In genomic region chr11:76380977-76381719, GRCh38 we compare ENCODE assay signal across 8 cellular contexts. TPM values are rescaled to one million over a fixed set of nuclear protein-coding genes. Genes with fewer than 3 reads are reported as not detected.
DNase-seq lines count a peak whose midpoint lies in the region; ATAC-seq and TF ChIP-seq lines count a peak whose summit lies in the region.

Gene GVQW3 (plus strand): TSS chr11:76381323. CDS start chr11:76381829, 506 bp downstream.
Gene THAP12 (minus strand): TSS chr11:76381132. CDS start chr11:76380836, 296 bp downstream.

- H3K27me3 ChIP-seq in IMR-90 (ENCODE audit: control insufficient read depth, insufficient read depth, low read length) (no peaks in the 10 kb centered on the region), OCI-LY3 (ENCODE audit: low read depth, low read length) (peaks cover 37% of the 10 kb centered on the region), mucosa of stomach (ENCODE audit: control insufficient read depth, insufficient read depth, low read length) (no peaks in the 10 kb centered on the region)

- H3K27ac ChIP-seq in IMR-90 (ENCODE audit: insufficient read depth, low read length) (peak within 1 kb of the TSS; percentile 73), OCI-LY3 (ENCODE audit: low read length) (peak within 1 kb of the TSS; percentile 4; the same call in 1 of the 2 replicates)

- H3K4me1 ChIP-seq in IMR-90 (ENCODE audit: control insufficient read depth, insufficient read depth, low read length) = peaks cover 8% of the 10 kb centered on the region
- H3K4me1 ChIP-seq in OCI-LY3 (ENCODE audit: low read length) = peaks cover 40% of the 10 kb centered on the region
- H3K4me1 ChIP-seq in mucosa of stomach (ENCODE audit: control insufficient read depth, insufficient read depth, low read length) = peaks cover 21% of the 10 kb centered on the region

- H3K36me3 ChIP-seq in IMR-90 (ENCODE audit: control insufficient read depth, insufficient read depth, low read length) (0 out of 2 replicates have a peak, but pooled peaks cover 2% of the 10 kb centered on the region), OCI-LY3 (replicated peaks; ENCODE audit: low read depth, low read length) (no peaks in the 10 kb centered on the region), mucosa of stomach (ENCODE audit: control insufficient read depth, insufficient read depth, low read length) (no peaks in the 10 kb centered on the region)

- dilution Hi-C loops in IMR-90 (cut with HindIII; ENCODE audit: low sequenced_read_pairs, unreplicated experiment) = no loop called here

- no peak within 1 kb of the TSS for H2BK120ac ChIP-seq in IMR-90 (ENCODE audit: low read depth, low read length)

- no peak within 1 kb of the TSS for H2BK15ac ChIP-seq in IMR-90 (ENCODE audit: low read depth, low read length)

- peak within 1 kb of the TSS; percentile 1 for H2AK9ac ChIP-seq in IMR-90 (replicated peaks; ENCODE audit: low read depth, low read length, poor library complexity)

- TF ChIP-seq POLR2A in IMR-90 (IDR thresholded peaks at IDR 0.05; ENCODE audit: low read depth, low read length) (peak; percentile 39; the same call in 1 of the 2 replicates), erythroblast (IDR thresholded peaks at IDR 0.05; ENCODE audit: low read length) (peak; percentile 53)

- H2BK20ac ChIP-seq in IMR-90 (ENCODE audit: low read depth, low read length) = no peak within 1 kb of the TSS

- peak within 1 kb of the TSS; percentile 74 for H3K14ac ChIP-seq in IMR-90 (replicated peaks; ENCODE audit: low read depth, low read length)

- H4K5ac ChIP-seq in IMR-90 (ENCODE audit: low read depth, low read length) = peak within 1 kb of the TSS; percentile 61

- H3K79me2 ChIP-seq in OCI-LY3 (ENCODE audit: low read length) = peaks cover 40% of the 10 kb centered on the region

- peak within 1 kb of the TSS; percentile 100 for H3K4me2 ChIP-seq in IMR-90 (ENCODE audit: low read depth, low read length)
- H3K4me2 ChIP-seq in OCI-LY3 (ENCODE audit: low read length) = peak within 1 kb of the TSS; percentile 90

- WGBS in IMR-90 (ENCODE audit: extremely low coverage in 2 of 2, insufficient read length in 1 of 2), 2 experiments = 2% methylated on average over 41 of the region's 69 CpGs; no CpG with 5 or more reads in 1 of the 2 experiments

- H3K9me3 ChIP-seq in IMR-90 (ENCODE audit: control insufficient read depth, insufficient read depth, low read length) (no peaks in the 10 kb centered on the region), OCI-LY3 (ENCODE audit: insufficient read depth, low read length) (no peaks in the 10 kb centered on the region), mucosa of stomach (ENCODE audit: control insufficient read depth, low read length) (no peaks in the 10 kb centered on the region)

- TF ChIP-seq CTCF in IMR-90 (conservative IDR thresholded peaks at IDR 0.05; ENCODE audit: low read depth, low read length) (no peak; the same call in 1 of the 2 replicates), OCI-LY3 (IDR thresholded peaks at IDR 0.05; ENCODE audit: low read depth, low read length) (peak; percentile 40)

- H3K56ac ChIP-seq in IMR-90 (ENCODE audit: extremely low read depth, insufficient read depth, low read length) = peak within 1 kb of the TSS; percentile 40

- H3K79me1 ChIP-seq in IMR-90 (ENCODE audit: low read depth in 1 of 2, low read length in 2 of 2) = peaks cover 19 to 54% of the 10 kb centered on the region in 2 experiments

- intact Hi-C loops in IMR-90 (cut with micrococcal nuclease) = loop anchor here (5.0 to 10.0 kb wide), 3 partner anchors 61 to 294 kb away; partner anchors contain the start of gene LRRC32

- DNase-seq in DMS53 (lab: John Stamatoyannopoulos, UW) (peak; percentile 100), IMR-90 (peak; percentile 97), activated T-cell treated with anti-CD3 and anti-CD28 coated beads for 4 hours (peak; percentile 95), erythroblast (lab: John Stamatoyannopoulos, UW) (peak; percentile 98 to 100)
- peak; percentile 95 for DNase-seq in stimulated activated CD8-positive, alpha-beta memory T cell treated with anti-CD3 and anti-CD28 coated beads, Interleukin-4, amount 100 ng/mL, for 48 hours

- no peak within 1 kb of the TSS for H4K91ac ChIP-seq in IMR-90 (ENCODE audit: insufficient read depth, low read depth, low read length)

- TF ChIP-seq RAD21 in IMR-90 (IDR thresholded peaks at IDR 0.05; ENCODE audit: low read length) = no peak

- BruUV-seq in IMR-90 (replicated peaks; lab: Mats Ljungman, UMichigan) = no TSS peak

- H2BK5ac ChIP-seq in IMR-90 (ENCODE audit: low read depth, low read length, poor library complexity, severe bottlenecking) = peak within 1 kb of the TSS; percentile 55

- in situ Hi-C loops in IMR-90 (cut with MboI; ENCODE audit: low sequenced_read_pairs) = no loop called here

- POLR2A ChIA-PET in IMR-90 (lab: Charles Lee; ENCODE audit: unreplicated experiment) = no interaction called here

- peak; percentile 75 for ATAC-seq in GM21529 (IDR thresholded peaks at IDR 0.05; ENCODE audit: unreplicated experiment)
- peak; percentile 95 for ATAC-seq in IMR-90 (ENCODE audit: low read depth)

- peak within 1 kb of the TSS; percentile 71 for H3K23ac ChIP-seq in IMR-90 (ENCODE audit: low read depth, low read length)

- H2AK5ac ChIP-seq in IMR-90 (ENCODE audit: low read depth, low read length) = no peak within 1 kb of the TSS

- H3K4me3 ChIP-seq in IMR-90 (ENCODE audit: insufficient read depth, low read depth, low read length) (peak within 1 kb of the TSS; percentile 99), OCI-LY3 (ENCODE audit: low read length) (peak within 1 kb of the TSS; percentile 83), mucosa of stomach (ENCODE audit: low read length) (peak within 1 kb of the TSS; percentile 32)

- peak within 1 kb of the TSS; percentile 95 for H2AFZ ChIP-seq in IMR-90 (replicated peaks; ENCODE audit: low read length, poor library complexity)
- H2AFZ ChIP-seq in OCI-LY3 (ENCODE audit: low read depth, low read length) = peak within 1 kb of the TSS; percentile 81

- H3K9me1 ChIP-seq in IMR-90 (ENCODE audit: insufficient read depth, low read length) = peaks cover 11% of the 10 kb centered on the region

- H3K18ac ChIP-seq in IMR-90 (ENCODE audit: low read depth, low read length) = peak within 1 kb of the TSS; percentile 16

- H4K20me1 ChIP-seq in IMR-90 (ENCODE audit: insufficient read depth, low read length) = peaks cover 22% of the 10 kb centered on the region; the same call in 1 of the 2 replicates
- H4K20me1 ChIP-seq in OCI-LY3 (ENCODE audit: insufficient read depth, low read length) = peaks cover 41% of the 10 kb centered on the region

- H3K9ac ChIP-seq in IMR-90 (ENCODE audit: low read depth, low read length) (peak within 1 kb of the TSS; percentile 93), OCI-LY3 (ENCODE audit: low read length) (peak within 1 kb of the TSS; percentile 76), mucosa of stomach (ENCODE audit: low read length) (peak within 1 kb of the TSS; percentile 45)

- CTCF ChIA-PET in IMR-90 (lab: Yijun Ruan, JAX) = interaction anchor here (1.1 kb wide), 1 partner anchor 9 kb away, joined by 3 read pairs; no protein-coding TSS in a partner anchor

- peak within 1 kb of the TSS; percentile 21 to 90; a peak in 3 of 4 replicates for H4K8ac ChIP-seq in IMR-90 (ENCODE audit: low read depth in 2 of 2, low read length in 2 of 2)

- H3K4ac ChIP-seq in IMR-90 (ENCODE audit: low read depth, low read length) = peak within 1 kb of the TSS; percentile 57

TF ChIP-seq in IMR-90, 13 proteins besides CTCF, POLR2A, EP300 and RAD21:
- TF ChIP-seq MXI1 (IDR thresholded peaks at IDR 0.05; ENCODE audit: borderline replicate concordance, low read depth, low read length) = peak; percentile 81; the same call in 1 of the 2 replicates
- TF ChIP-seq, protein P1, sequence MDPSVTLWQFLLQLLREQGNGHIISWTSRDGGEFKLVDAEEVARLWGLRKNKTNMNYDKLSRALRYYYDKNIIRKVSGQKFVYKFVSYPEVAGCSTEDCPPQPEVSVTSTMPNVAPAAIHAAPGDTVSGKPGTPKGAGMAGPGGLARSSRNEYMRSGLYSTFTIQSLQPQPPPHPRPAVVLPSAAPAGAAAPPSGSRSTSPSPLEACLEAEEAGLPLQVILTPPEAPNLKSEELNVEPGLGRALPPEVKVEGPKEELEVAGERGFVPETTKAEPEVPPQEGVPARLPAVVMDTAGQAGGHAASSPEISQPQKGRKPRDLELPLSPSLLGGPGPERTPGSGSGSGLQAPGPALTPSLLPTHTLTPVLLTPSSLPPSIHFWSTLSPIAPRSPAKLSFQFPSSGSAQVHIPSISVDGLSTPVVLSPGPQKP (IDR thresholded peaks at IDR 0.05; ENCODE audit: borderline replicate concordance, low read depth, low read length) = no peak
- no peak for TF ChIP-seq RCOR1 (IDR thresholded peaks at IDR 0.05; ENCODE audit: insufficient replicate concordance, low read length)
- no peak for TF ChIP-seq USF2 (IDR thresholded peaks at IDR 0.05; ENCODE audit: low read depth, low read length)
- peak; percentile 98 for TF ChIP-seq MAZ (IDR thresholded peaks at IDR 0.05; ENCODE audit: borderline replicate concordance, low read depth, low read length)
- no peak for TF ChIP-seq RFX5 (IDR thresholded peaks at IDR 0.05; ENCODE audit: low read depth, low read length)
- TF ChIP-seq CEBPB (IDR thresholded peaks at IDR 0.05; ENCODE audit: low read depth, low read length) = peak; percentile 61
- TF ChIP-seq FOS (IDR thresholded peaks at IDR 0.05; ENCODE audit: low read depth, low read length) = no peak
- no peak for TF ChIP-seq SMC3 (IDR thresholded peaks at IDR 0.05; ENCODE audit: low read depth, low read length)
- no peak for TF ChIP-seq CHD1 (IDR thresholded peaks at IDR 0.05; ENCODE audit: low read depth, low read length)
- TF ChIP-seq MAFK (IDR thresholded peaks at IDR 0.05; ENCODE audit: low read depth, low read length) = peak; percentile 46; the same call in 1 of the 2 replicates
- TF ChIP-seq BHLHE40 (IDR thresholded peaks at IDR 0.05; ENCODE audit: low read depth, low read length) = peak; percentile 51; the same call in 1 of the 2 replicates
- no peak for TF ChIP-seq NFE2L2 (IDR thresholded peaks at IDR 0.05; ENCODE audit: low read depth, low read length)

RNA-seq across cellular contexts. Expression of gene GVQW3, which starts in this region (rescaled TPM):
- 0.83 and 1.1 TPM in 2 replicates for total RNA-seq in IMR-90 (2012; rRNA removed)
- polyA plus RNA-seq in IMR-90 (2012; rRNA removed) = 0.73 and 0.96 TPM in 2 replicates
- polyA plus RNA-seq in IMR-90 (2012; cell fraction: cytosol; rRNA removed) = 0.19 and 0.27 TPM in 2 replicates
- polyA plus RNA-seq in IMR-90 (2012; cell fraction: nucleus; rRNA removed; ENCODE audit: low replicate concordance) = 1.2 and 3.7 TPM in 2 replicates

RNA-seq across cellular contexts. Expression of gene THAP12, which starts in this region (rescaled TPM):
- total RNA-seq in IMR-90 (2012; rRNA removed) = 25.1 and 48.3 TPM in 2 replicates
- 20.8 and 27.3 TPM in 2 replicates for polyA plus RNA-seq in IMR-90 (2012; rRNA removed)
- 3.1 and 5.3 TPM in 2 replicates for polyA plus RNA-seq in IMR-90 (2012; cell fraction: cytosol; rRNA removed)
- 0.92 and 9.1 TPM in 2 replicates for polyA plus RNA-seq in IMR-90 (2012; cell fraction: nucleus; rRNA removed; ENCODE audit: low replicate concordance)

Comparison
In these comparisons a context has a peak if more than half of its experiments do, and no peak if none do; other contexts are left out.
1. Peak in every context shown above with its lines: DNase-seq, ATAC-seq, H3K4me3 ChIP-seq and H3K27ac ChIP-seq.
2. H3K4me3 ChIP-seq: peak in every context shown above with its lines; median percentile 99 in IMR-90; 83 in OCI-LY3; 32 in mucosa of stomach.